In the genomic region with DNA sequence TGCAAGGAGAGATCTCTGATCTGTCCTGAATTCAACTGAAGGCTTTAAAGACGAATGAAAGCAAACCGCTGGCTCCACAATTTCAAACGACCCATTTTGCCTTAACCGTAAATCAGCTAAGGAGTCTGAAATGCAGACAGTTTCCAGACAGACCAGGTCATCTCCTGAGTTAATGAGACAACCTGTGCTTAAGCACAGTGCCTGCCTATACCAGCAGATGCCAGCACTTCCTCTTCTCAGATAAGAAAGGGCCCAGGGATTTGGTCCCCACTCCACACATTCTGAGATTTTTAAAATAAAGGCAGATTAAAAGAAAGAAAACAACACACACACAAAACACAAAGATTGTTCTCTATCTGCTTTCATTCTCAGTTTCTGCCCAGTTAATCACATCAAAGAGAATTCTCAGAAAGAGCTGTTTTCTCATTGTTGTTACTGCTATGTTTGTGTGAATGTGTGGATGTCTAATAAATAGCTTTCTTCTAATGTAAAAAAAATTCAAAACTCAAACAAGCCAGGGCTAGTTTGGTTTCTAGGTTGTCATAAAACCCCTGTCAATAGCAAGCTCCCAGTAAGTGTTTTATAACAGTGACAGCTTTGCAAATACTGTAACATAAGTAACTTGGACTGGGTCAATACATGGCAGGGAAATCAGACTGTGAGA, we compare ENCODE assay signal across 8 cellular contexts.
DNase-seq lines count a peak whose midpoint lies in the region; TF ChIP-seq lines count a peak whose summit lies in the region.

No MANE protein-coding gene starts in this region.

- DNase-seq in GM06990 (ENCODE audit: extremely low read depth, insufficient read length), result no peak
- DNase-seq in RPMI7951 (ENCODE audit: low read depth), result peak; percentile 10
- no peak for DNase-seq in kidney epithelial cell (ENCODE audit: low read depth)
- no peak for DNase-seq in SHP77 treated with DMSO at 0.1 percent for 48 hours (lab: John Stamatoyannopoulos, UW)
- no peak for DNase-seq in cortex of kidney (lab: John Stamatoyannopoulos, UW)
- no peak for DNase-seq in activated CD8-positive, alpha-beta memory T cell treated with anti-CD3 and anti-CD28 coated beads, Interleukin-2, amount 50 U/mL, for 48 hours
- DNase-seq in NOMO-1 treated with dmso at 0.1 percent for 144 hours (lab: John Stamatoyannopoulos, UW; ENCODE audit: unreplicated experiment), result no peak

- H3K4me1 ChIP-seq in HEK293 (ENCODE audit: control insufficient read depth, insufficient read depth, low read length), result no peaks in the 10 kb centered on the region

- POLR2A ChIA-PET in HEK293 (lab: Yijun Ruan, JAX), result no interaction called here

- H3K36me3 ChIP-seq in GM06990 (ENCODE audit: control insufficient read depth, insufficient read depth, low read length) (no peaks in the 10 kb centered on the region), HEK293 (ENCODE audit: control insufficient read depth in 2 of 2, insufficient read depth in 1 of 2, low read length in 2 of 2) (no peaks in the 10 kb centered on the region), kidney epithelial cell (ENCODE audit: control insufficient read depth, insufficient read depth, low read length) (no peaks in the 10 kb centered on the region)

- H3K27ac ChIP-seq in HEK293 (ENCODE audit: extremely low read depth, low read depth, low read length), result no peak overlapping the region

- H3K4me3 ChIP-seq in GM06990 (replicated peaks; ENCODE audit: low read depth, low read length) (no peak overlapping the region), HEK293 (ENCODE audit: low read depth, low read length) (no peak overlapping the region), kidney epithelial cell (ENCODE audit: low read depth, low read length) (no peak overlapping the region)

- H3K27me3 ChIP-seq in GM06990 (replicated peaks; ENCODE audit: control insufficient read depth, insufficient read depth, low read length) (no peaks in the 10 kb centered on the region), kidney epithelial cell (ENCODE audit: control insufficient read depth, insufficient read depth, low read length) (no peaks in the 10 kb centered on the region)

- no peaks in the 10 kb centered on the region for H3K9me3 ChIP-seq in HEK293 (ENCODE audit: control insufficient read depth, insufficient read depth, low read depth, low read length)

- TF ChIP-seq CTCF in GM06990 (IDR thresholded peaks at IDR 0.05; ENCODE audit: insufficient read depth, low read length, poor library complexity, severe bottlenecking), result peak; percentile 56
- TF ChIP-seq CTCF in HEK293 (tag by site-specific recombination; IDR thresholded peaks at IDR 0.05), result no peak
- TF ChIP-seq CTCF in kidney epithelial cell (IDR thresholded peaks at IDR 0.05; ENCODE audit: insufficient read depth, low read length, poor library complexity, severe bottlenecking), result peak; percentile 75

- CTCF ChIA-PET in HEK293 (lab: Yijun Ruan, JAX), result interaction anchor here (0.5 to 1.7 kb wide), 16 partner anchors 11 to 1164 kb away, joined by 3 to 6 read pairs (median 3); no protein-coding TSS in a partner anchor

TF ChIP-seq in HEK293, 187 proteins besides CTCF, POLR2A, EP300 and RAD21:
- TF ChIP-seq ZBTB8A (tag by site-specific recombination; IDR thresholded peaks at IDR 0.05) (no peak), ZNF654 (tag by site-specific recombination; IDR thresholded peaks at IDR 0.05; ENCODE audit: low read depth) (0 out of 2 replicates have a peak, but pooled peaks have one; percentile 26)
